In genomic region chr11:46543564-46543963, GRCh38 we compare ENCODE assay signal across 20 cellular contexts.
"Had no signal": no experiment of that assay in that cellular context is flagged by ENCODE, and none has a peak within 500 bp of the region (broad histone marks: within the 10 kb centered on the region; RNA-seq: fewer than 3 reads in every experiment).

No MANE protein-coding gene starts in this region.

- H3K27ac ChIP-seq: KMS-11, RWPE1 had no signal

- H3K9me3 ChIP-seq: SK-N-SH had no signal

- DNase-seq: Kasumi-1, MM.1S, NCI-H1092 treated with DMSO at 0.1 percent for 48 hours, NCI-H1436, NCI-H187, NCI-H2029, NCI-H2081 treated with DMSO at 0.1 percent for 48 hours, NCI-H2171, NCI-H226, NCI-H446, NCI-H510A, NCI-H524 treated with DMSO at 0.1 percent for 48 hours, NCI-H69, NCI-H774, PC-3, SHP77, SK-N-SH had no signal

- ATAC-seq: Panc1, PC-3 had no signal
